Comparison of ENCODE assay signal across 13 cellular contexts in the genomic region with DNA sequence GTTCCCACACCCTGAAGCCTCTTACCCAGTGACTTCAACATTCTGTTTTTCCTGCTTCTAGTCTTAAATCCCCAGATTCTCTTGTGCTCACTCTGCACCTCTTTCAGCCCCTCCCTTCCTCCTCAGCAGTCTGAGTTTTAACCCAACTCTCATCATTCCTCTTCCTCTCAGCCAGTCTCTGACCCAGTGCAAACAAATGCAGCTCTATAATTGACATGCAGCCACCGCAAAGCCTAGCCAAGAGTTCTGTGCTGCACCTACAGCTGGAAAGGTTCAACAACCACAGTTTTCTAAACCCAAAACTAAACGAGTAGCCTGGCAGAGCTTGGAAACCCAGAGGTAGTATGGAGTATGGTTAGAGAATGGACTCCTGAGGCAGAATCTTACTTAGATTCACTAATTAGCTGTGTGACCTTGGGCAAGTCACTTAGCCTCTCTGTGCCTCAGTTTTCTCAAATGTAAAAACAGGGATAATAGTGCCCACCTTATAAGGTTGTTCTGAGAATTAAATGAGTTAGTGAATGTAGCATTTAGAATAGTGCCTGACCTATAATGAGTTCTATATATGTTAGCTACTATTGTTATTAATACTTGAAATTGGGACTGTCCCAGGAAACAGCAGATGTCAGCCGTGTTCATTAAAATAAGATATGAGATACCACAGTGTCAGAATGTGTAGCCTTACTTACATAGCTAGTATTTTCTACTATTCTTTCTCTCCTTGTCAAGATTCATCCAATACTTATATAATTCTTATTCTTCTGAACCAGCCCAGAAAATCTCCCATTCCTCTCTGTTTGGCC. TPM values are rescaled to one million over a fixed set of nuclear protein-coding genes. Genes with fewer than 3 reads are reported as not detected.
A peak's percentile ranks its signal among the peaks of the same experiment; 100 is the strongest.
DNase-seq lines count a peak whose midpoint lies in the region; ATAC-seq lines count a peak whose summit lies in the region.
"Had no signal": no experiment of that assay in that cellular context is flagged by ENCODE, and none has a peak within 500 bp of the region (broad histone marks: within the 10 kb centered on the region; RNA-seq: fewer than 3 reads in every experiment).

No MANE protein-coding gene starts in this region.

- peak; percentile 36 for ATAC-seq in GM18502 (IDR thresholded peaks at IDR 0.05; ENCODE audit: poor library complexity, unreplicated experiment)
- ATAC-seq in GM19463 (IDR thresholded peaks at IDR 0.05; ENCODE audit: unreplicated experiment), result peak; percentile 36
- peak; percentile 52 for ATAC-seq in left lobe of liver
- ATAC-seq: psoas muscle had no signal

- peaks cover 10% of the 10 kb centered on the region for H3K36me3 Mint-ChIP-seq in IgD-negative memory B cell

- DNase-seq in left lobe of liver (ENCODE audit: low spot score) (no peak), retina (no peak)
- DNase-seq in activated naive CD4-positive, alpha-beta T cell treated with anti-CD3 and anti-CD28 coated beads, Interleukin-2, amount 50 U/mL, for 16 hours, result no peak
- DNase-seq in stimulated activated CD4-positive, alpha-beta T cell treated with anti-CD3 and anti-CD28 coated beads, Interleukin-2, amount 100 ng/mL, for 24 hours, result no peak
- DNase-seq: CD8-positive, alpha-beta memory T cell; hypothalamus; NCI-H1436 treated with DMSO at 0.1 percent for 48 hours; psoas muscle; SK-N-SH; stimulated activated CD4-positive, alpha-beta T cell treated with anti-CD3 and anti-CD28 coated beads, Interleukin-4, amount 100 ng/mL, for 24 hours had no signal

- peaks cover 50 to 67% (median 56%) of the 10 kb centered on the region in 3 donors for H3K4me1 Mint-ChIP-seq in IgD-negative memory B cell

- H3K27me3 Mint-ChIP-seq in IgD-negative memory B cell, result no peaks in the 10 kb centered on the region
- H3K27me3 Mint-ChIP-seq: CD8-positive, alpha-beta memory T cell had no signal

- peak overlapping the region; percentile 72 to 87 (median 82) for H3K4me3 Mint-ChIP-seq in IgD-negative memory B cell

- no peaks in the 10 kb centered on the region for H3K9me3 Mint-ChIP-seq in IgD-negative memory B cell
- H3K9me3 Mint-ChIP-seq: CD8-positive, alpha-beta memory T cell had no signal

- peak overlapping the region; percentile 76 to 87 (median 83) for H3K27ac Mint-ChIP-seq in IgD-negative memory B cell

RNA-seq across cellular contexts. Expression of a gene that starts 3.5 kb away (rescaled TPM):
- polyA plus RNA-seq in IgD-negative memory B cell, result 210 TPM
- 2.1 TPM for total RNA-seq in left lobe of liver
